Comparison of ENCODE assay signal across 24 cellular contexts in the genomic region with DNA sequence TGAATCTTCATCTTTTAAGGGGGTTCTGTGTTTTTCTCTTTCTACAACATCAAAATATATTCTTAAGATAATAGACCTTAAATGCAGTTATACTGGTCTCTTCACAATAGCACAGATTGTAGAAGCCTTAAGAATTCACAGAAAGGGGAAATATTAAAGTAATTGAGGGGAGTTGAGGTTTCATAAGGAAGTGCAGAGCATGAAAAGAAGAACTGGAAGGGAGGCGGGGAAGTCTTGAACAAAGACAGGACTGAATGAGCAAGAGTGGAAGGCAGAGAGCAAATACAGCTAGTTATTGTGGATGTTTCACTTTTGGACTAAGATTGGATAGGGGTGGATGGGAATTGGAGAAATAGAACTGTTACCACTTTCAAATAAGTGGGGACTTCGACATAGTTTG.
A peak's percentile ranks its signal among the peaks of the same experiment; 100 is the strongest.
DNase-seq lines count a peak whose midpoint lies in the region; ATAC-seq and TF ChIP-seq lines count a peak whose summit lies in the region.
"Had no signal": no experiment of that assay in that cellular context is flagged by ENCODE, and none has a peak within 500 bp of the region (broad histone marks: within the 10 kb centered on the region; RNA-seq: fewer than 3 reads in every experiment).

No MANE protein-coding gene starts in this region.

- TF ChIP-seq CTCF in Loucy (conservative IDR thresholded peaks at IDR 0.05; ENCODE audit: low read length) (no peak), left lung (IDR thresholded peaks at IDR 0.05) (no peak), tibial artery (IDR thresholded peaks at IDR 0.05) (no peak)

- no peaks in the 10 kb centered on the region for H4K20me1 ChIP-seq in Loucy (ENCODE audit: insufficient read depth, low read length, poor library complexity, severe bottlenecking)

- no peaks in the 10 kb centered on the region for H3K79me2 ChIP-seq in Loucy (ENCODE audit: insufficient read depth, low read length)

- no peaks in the 10 kb centered on the region for H3K36me3 Mint-ChIP-seq in effector memory CD8-positive, alpha-beta T cell (ENCODE audit: insufficient read depth)
- H3K36me3 Mint-ChIP-seq: activated naive CD8-positive, alpha-beta T cell; CD4-positive, CD25-positive, alpha-beta regulatory T cell; memory B cell; naive thymus-derived CD8-positive, alpha-beta T cell had no signal

- DNase-seq in Ammon's horn (ENCODE audit: low spot score) (peak; percentile 33), SKM-1 (lab: John Stamatoyannopoulos, UW; ENCODE audit: unreplicated experiment) (peak; percentile 12), left lung (no peak), tibial artery (no peak)
- no peak for DNase-seq in effector memory CD8-positive, alpha-beta T cell
- DNase-seq: activated CD4-positive, alpha-beta T cell treated with anti-CD3 and anti-CD28 coated beads for 48 hours; CD4-positive, CD25-positive, alpha-beta regulatory T cell; DMS 273 treated with DMSO at 0.1 percent for 48 hours; effector CD4-positive, alpha-beta T cell; naive thymus-derived CD8-positive, alpha-beta T cell; NCI-H2171; NCI-H524; retina; spleen; stimulated activated CD4-positive, alpha-beta T cell treated with anti-CD3 and anti-CD28 coated beads, Interleukin-4, amount 100 ng/mL, for 24 hours; upper lobe of left lung had no signal

- intact Hi-C loops in left lung (cut with DNase I), result no loop called here
- intact Hi-C loops in tibial artery (cut with DNase I; ENCODE audit: low total_unique reads), result no loop called here

- H2AFZ ChIP-seq in Loucy (ENCODE audit: low read length), result no peak overlapping the region

- H3K9me3 ChIP-seq in Loucy (ENCODE audit: insufficient read depth, low read depth, low read length) (no peaks in the 10 kb centered on the region), left lung (no peaks in the 10 kb centered on the region), tibial artery (no peaks in the 10 kb centered on the region)
- H3K9me3 ChIP-seq: spleen, upper lobe of left lung had no signal

- H3K9me3 Mint-ChIP-seq in effector memory CD8-positive, alpha-beta T cell, result peaks cover 0 to 3% of the 10 kb centered on the region in 2 donors
- H3K9me3 Mint-ChIP-seq: memory B cell; naive thymus-derived CD8-positive, alpha-beta T cell; stimulated activated naive CD8-positive, alpha-beta T cell treated with anti-CD3 and anti-CD28 coated beads, Interleukin-15, Interleukin-2, amounts not matched to agents 100 ng/mL and 50 ng/mL, for 24 hours had no signal

- H3K9me2 ChIP-seq in Loucy (replicated peaks; ENCODE audit: low read depth, low read length), result no peaks in the 10 kb centered on the region

- H3K4me2 ChIP-seq in Loucy (ENCODE audit: low read depth, low read length, poor library complexity, severe bottlenecking), result peak overlapping the region; percentile 26

- ATAC-seq in left lung (peak; percentile 44), HG02973 (IDR thresholded peaks at IDR 0.05; ENCODE audit: unreplicated experiment) (no peak), HG03097 (IDR thresholded peaks at IDR 0.05; ENCODE audit: low FRiP score, unreplicated experiment) (no peak)
- no peak for ATAC-seq in effector memory CD8-positive, alpha-beta T cell (replicated peaks)
- ATAC-seq: esophagus mucosa; naive thymus-derived CD8-positive, alpha-beta T cell had no signal

- no peak overlapping the region for H3K4me3 Mint-ChIP-seq in effector memory CD8-positive, alpha-beta T cell
- H3K4me3 Mint-ChIP-seq: activated naive CD8-positive, alpha-beta T cell; CD4-positive, CD25-positive, alpha-beta regulatory T cell; memory B cell; naive thymus-derived CD8-positive, alpha-beta T cell; stimulated activated naive CD8-positive, alpha-beta T cell treated with anti-CD3 and anti-CD28 coated beads, Interleukin-15, Interleukin-2, amounts not matched to agents 100 ng/mL and 50 ng/mL, for 24 hours had no signal

- peaks cover 16% of the 10 kb centered on the region for H3K4me1 ChIP-seq in Loucy (ENCODE audit: insufficient read depth, low read length, poor library complexity, severe bottlenecking)
- peaks cover 0 to 14% of the 10 kb centered on the region in 2 donors for H3K4me1 ChIP-seq in left lung
- H3K4me1 ChIP-seq in tibial artery, result peaks cover 0 to 26% (median 12%) of the 10 kb centered on the region in 4 donors

- no peaks in the 10 kb centered on the region for H3K4me1 Mint-ChIP-seq in effector memory CD8-positive, alpha-beta T cell (ENCODE audit: low read depth in 2 of 2)

- no peak overlapping the region for H3K9ac ChIP-seq in Loucy (ENCODE audit: low read depth, low read length, poor library complexity, severe bottlenecking)

- no peaks in the 10 kb centered on the region for H3F3A ChIP-seq in Loucy (ENCODE audit: low read depth)

- H3K27me3 Mint-ChIP-seq in effector memory CD8-positive, alpha-beta T cell, result peaks cover 11 to 19% of the 10 kb centered on the region in 2 donors
- H3K27me3 Mint-ChIP-seq: CD4-positive, CD25-positive, alpha-beta regulatory T cell had no signal

- H3K27ac Mint-ChIP-seq in effector memory CD8-positive, alpha-beta T cell, result no peak overlapping the region
- H3K27ac Mint-ChIP-seq: activated naive CD8-positive, alpha-beta T cell; CD4-positive, CD25-positive, alpha-beta regulatory T cell; memory B cell; naive thymus-derived CD8-positive, alpha-beta T cell; stimulated activated naive CD8-positive, alpha-beta T cell treated with anti-CD3 and anti-CD28 coated beads, Interleukin-15, Interleukin-2, amounts not matched to agents 100 ng/mL and 50 ng/mL, for 24 hours had no signal

- no peak overlapping the region for H3K4me3 ChIP-seq in Loucy (ENCODE audit: low read length, poor library complexity, severe bottlenecking)
- H3K4me3 ChIP-seq in left lung, result no peak overlapping the region
- H3K4me3 ChIP-seq in tibial artery, result no peak overlapping the region
- H3K4me3 ChIP-seq: spleen, upper lobe of left lung had no signal

- H3K36me3 ChIP-seq in Loucy (ENCODE audit: insufficient read depth, low read length) (no peaks in the 10 kb centered on the region), left lung (no peaks in the 10 kb centered on the region), tibial artery (no peaks in the 10 kb centered on the region)
- H3K36me3 ChIP-seq: spleen, upper lobe of left lung had no signal

- H3K27ac ChIP-seq in left lung, result no peak overlapping the region
- H3K27ac ChIP-seq in tibial artery, result no peak overlapping the region
- H3K27ac ChIP-seq: HL-60, upper lobe of left lung had no signal

- H3K27me3 ChIP-seq in Loucy (ENCODE audit: insufficient read depth, low read length, poor library complexity, severe bottlenecking) (no peaks in the 10 kb centered on the region), left lung (no peaks in the 10 kb centered on the region), tibial artery (no peaks in the 10 kb centered on the region)
- H3K27me3 ChIP-seq: spleen, upper lobe of left lung had no signal

Comparison
In these comparisons a context has a peak if more than half of its experiments do, and no peak if none do; other contexts are left out.
1. DNase-seq: peak in Ammon's horn (single experiment) and SKM-1 (single experiment); none in left lung (0 of 2), effector memory CD8-positive, alpha-beta T cell (0 of 3) and tibial artery (0 of 2).